In the genomic region with DNA sequence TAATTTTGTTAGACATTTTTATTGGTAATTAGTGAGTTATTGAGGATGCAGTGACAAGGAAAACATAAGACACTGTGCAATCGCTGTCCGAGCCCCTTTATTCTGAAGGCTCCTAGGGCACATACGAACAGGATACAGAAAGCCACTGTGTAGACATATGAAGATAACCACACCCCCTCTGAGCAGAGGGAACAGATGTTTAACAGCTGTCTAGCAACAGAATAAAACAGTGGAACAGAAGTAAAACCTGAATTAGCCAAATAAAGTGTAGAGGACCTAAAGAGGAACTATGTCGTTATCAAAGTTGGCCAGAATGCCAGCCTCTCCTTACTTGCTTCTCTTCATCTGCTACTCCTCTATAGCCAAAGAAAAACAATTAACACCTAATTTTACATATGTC, we compare ENCODE assay signal across 8 cellular contexts. TPM values are rescaled to one million over a fixed set of nuclear protein-coding genes. Genes with fewer than 3 reads are reported as not detected.
DNase-seq lines count a peak whose midpoint lies in the region; ATAC-seq and TF ChIP-seq lines count a peak whose summit lies in the region.

No MANE protein-coding gene starts in this region.

- H3K9me3 Mint-ChIP-seq in activated T-cell treated with anti-CD3 and anti-CD28 coated beads, Interleukin-2, amount 50 U/mL, for 24 hours: no peaks in the 10 kb centered on the region

- POLR2A ChIA-PET in IMR-90 (lab: Charles Lee; ENCODE audit: unreplicated experiment): no interaction called here

- H3K27ac Mint-ChIP-seq in activated T-cell treated with anti-CD3 and anti-CD28 coated beads, Interleukin-2, amount 50 U/mL, for 24 hours: no peak overlapping the region

- in situ Hi-C loops in IMR-90 (cut with MboI; ENCODE audit: low sequenced_read_pairs): no loop called here

- peak overlapping the region; percentile 77 for H3K4me2 ChIP-seq in IMR-90 (ENCODE audit: low read depth, low read length)

- H2AK9ac ChIP-seq in IMR-90 (replicated peaks; ENCODE audit: low read depth, low read length, poor library complexity): no peak overlapping the region

- BruUV-seq in IMR-90 (replicated peaks; lab: Mats Ljungman, UMichigan): no TSS peak

- peaks cover 28% of the 10 kb centered on the region for H3K27me3 Mint-ChIP-seq in activated T-cell treated with anti-CD3 and anti-CD28 coated beads, Interleukin-2, amount 50 U/mL, for 24 hours

- peaks cover 14% of the 10 kb centered on the region; the same call in 1 of the 2 replicates for H4K20me1 ChIP-seq in IMR-90 (ENCODE audit: insufficient read depth, low read length)

- no peak for TF ChIP-seq POLR2A in IMR-90 (IDR thresholded peaks at IDR 0.05; ENCODE audit: low read depth, low read length)

- H2BK15ac ChIP-seq in IMR-90 (ENCODE audit: low read depth, low read length): no peak overlapping the region

- no peak overlapping the region for H4K5ac ChIP-seq in IMR-90 (ENCODE audit: low read depth, low read length)

- WGBS in IMR-90 (ENCODE audit: extremely low coverage in 2 of 2, insufficient read length in 1 of 2), 2 experiments: no CpG with 5 or more reads among the region's 4 CpGs

- H3K4me3 ChIP-seq in IMR-90 (ENCODE audit: insufficient read depth, low read depth, low read length): no peak overlapping the region

- no peak overlapping the region for H3K4ac ChIP-seq in IMR-90 (ENCODE audit: low read depth, low read length)

- H2BK120ac ChIP-seq in IMR-90 (ENCODE audit: low read depth, low read length): no peak overlapping the region

- CTCF ChIA-PET in IMR-90 (lab: Yijun Ruan, JAX): no interaction called here

- ATAC-seq in GM19438 (IDR thresholded peaks at IDR 0.05; ENCODE audit: low read depth, unreplicated experiment): peak; percentile 89
- peak; percentile 54; the same call in 1 of the 2 replicates for ATAC-seq in IMR-90 (ENCODE audit: low read depth)
- ATAC-seq in esophagus mucosa: peak; percentile 35
- peak; percentile 81 for ATAC-seq in sciatic nerve

- H3K9me3 ChIP-seq in IMR-90 (ENCODE audit: control insufficient read depth, insufficient read depth, low read length): no peaks in the 10 kb centered on the region

- dilution Hi-C loops in IMR-90 (cut with HindIII; ENCODE audit: low sequenced_read_pairs, unreplicated experiment): no loop called here

- no peak overlapping the region for H3K9ac ChIP-seq in IMR-90 (ENCODE audit: low read depth, low read length)

- peaks cover 6% of the 10 kb centered on the region; the same call in 1 of the 2 replicates for H3K9me1 ChIP-seq in IMR-90 (ENCODE audit: insufficient read depth, low read length)

- H3K23ac ChIP-seq in IMR-90 (ENCODE audit: low read depth, low read length): no peak overlapping the region

- DNase-seq in AG08395 (ENCODE audit: low spot score) (peak; percentile 54), IMR-90 (peak; percentile 74), sciatic nerve (ENCODE audit: low spot score) (no peak), NCI-H1105 (lab: John Stamatoyannopoulos, UW) (no peak)
- DNase-seq in activated T-cell treated with anti-CD3 and anti-CD28 coated beads, Interleukin-2, amount 50 U/mL, for 48 hours: no peak
- DNase-seq in activated T-cell treated with anti-CD3 and anti-CD28 coated beads, Interleukin-2, amount 50 U/mL, for 24 hours: no peak

- H4K91ac ChIP-seq in IMR-90 (ENCODE audit: insufficient read depth, low read depth, low read length): no peak overlapping the region

- H3K14ac ChIP-seq in IMR-90 (replicated peaks; ENCODE audit: low read depth, low read length): no peak overlapping the region

- H2AK5ac ChIP-seq in IMR-90 (ENCODE audit: low read depth, low read length): no peak overlapping the region

- H2BK20ac ChIP-seq in IMR-90 (ENCODE audit: low read depth, low read length): no peak overlapping the region

- no peaks in the 10 kb centered on the region for H3K36me3 ChIP-seq in IMR-90 (ENCODE audit: control insufficient read depth, insufficient read depth, low read length)

- peak overlapping the region; percentile 66; the same call in 1 of the 2 replicates for H3K27ac ChIP-seq in IMR-90 (ENCODE audit: insufficient read depth, low read length)

- no peak for TF ChIP-seq RAD21 in IMR-90 (IDR thresholded peaks at IDR 0.05; ENCODE audit: low read length)

- intact Hi-C loops in IMR-90 (cut with micrococcal nuclease) (no loop called here), sciatic nerve (cut with DNase I) (no loop called here)

- H3K4me3 Mint-ChIP-seq in activated T-cell treated with anti-CD3 and anti-CD28 coated beads, Interleukin-2, amount 50 U/mL, for 24 hours: no peak overlapping the region

- no peak for TF ChIP-seq CTCF in IMR-90 (conservative IDR thresholded peaks at IDR 0.05; ENCODE audit: low read depth, low read length)

- H3K56ac ChIP-seq in IMR-90 (ENCODE audit: extremely low read depth, insufficient read depth, low read length): no peak overlapping the region

- H3K18ac ChIP-seq in IMR-90 (ENCODE audit: low read depth, low read length): peak overlapping the region; percentile 76; the same call in 1 of the 2 replicates

- no peak overlapping the region for H4K8ac ChIP-seq in IMR-90 (ENCODE audit: low read depth in 2 of 2, low read length in 2 of 2)

- peaks cover 32% of the 10 kb centered on the region for H3K4me1 Mint-ChIP-seq in activated T-cell treated with anti-CD3 and anti-CD28 coated beads, Interleukin-2, amount 50 U/mL, for 24 hours (ENCODE audit: low read depth)

- H3K4me1 ChIP-seq in IMR-90 (ENCODE audit: control insufficient read depth, insufficient read depth, low read length): peaks cover 22% of the 10 kb centered on the region

- H3K36me3 Mint-ChIP-seq in activated T-cell treated with anti-CD3 and anti-CD28 coated beads, Interleukin-2, amount 50 U/mL, for 24 hours (ENCODE audit: low read depth): no peaks in the 10 kb centered on the region

- no peak overlapping the region for H2AFZ ChIP-seq in IMR-90 (replicated peaks; ENCODE audit: low read length, poor library complexity)

- no peaks in the 10 kb centered on the region for H3K27me3 ChIP-seq in IMR-90 (ENCODE audit: control insufficient read depth, insufficient read depth, low read length)

- H3K79me1 ChIP-seq in IMR-90 (ENCODE audit: low read depth in 1 of 2, low read length in 2 of 2): peaks cover 20 to 72% of the 10 kb centered on the region in 2 experiments

- H2BK5ac ChIP-seq in IMR-90 (ENCODE audit: low read depth, low read length, poor library complexity, severe bottlenecking): no peak overlapping the region

TF ChIP-seq in IMR-90, 13 proteins besides CTCF, POLR2A, EP300 and RAD21:
- TF ChIP-seq SMC3 (IDR thresholded peaks at IDR 0.05; ENCODE audit: low read depth, low read length) (no peak), FOS (IDR thresholded peaks at IDR 0.05; ENCODE audit: low read depth, low read length) (no peak), CEBPB (IDR thresholded peaks at IDR 0.05; ENCODE audit: low read depth, low read length) (no peak), MAZ (IDR thresholded peaks at IDR 0.05; ENCODE audit: borderline replicate concordance, low read depth, low read length) (no peak), NFE2L2 (IDR thresholded peaks at IDR 0.05; ENCODE audit: low read depth, low read length) (no peak), MAFK (IDR thresholded peaks at IDR 0.05; ENCODE audit: low read depth, low read length) (no peak), CHD1 (IDR thresholded peaks at IDR 0.05; ENCODE audit: low read depth, low read length) (no peak)
- TF ChIP-seq, protein P1, sequence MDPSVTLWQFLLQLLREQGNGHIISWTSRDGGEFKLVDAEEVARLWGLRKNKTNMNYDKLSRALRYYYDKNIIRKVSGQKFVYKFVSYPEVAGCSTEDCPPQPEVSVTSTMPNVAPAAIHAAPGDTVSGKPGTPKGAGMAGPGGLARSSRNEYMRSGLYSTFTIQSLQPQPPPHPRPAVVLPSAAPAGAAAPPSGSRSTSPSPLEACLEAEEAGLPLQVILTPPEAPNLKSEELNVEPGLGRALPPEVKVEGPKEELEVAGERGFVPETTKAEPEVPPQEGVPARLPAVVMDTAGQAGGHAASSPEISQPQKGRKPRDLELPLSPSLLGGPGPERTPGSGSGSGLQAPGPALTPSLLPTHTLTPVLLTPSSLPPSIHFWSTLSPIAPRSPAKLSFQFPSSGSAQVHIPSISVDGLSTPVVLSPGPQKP (IDR thresholded peaks at IDR 0.05; ENCODE audit: borderline replicate concordance, low read depth, low read length): no peak

RNA-seq across cellular contexts. Expression of a gene that starts 43.6 kb away (rescaled TPM):
- total RNA-seq in IMR-90 (2012; rRNA removed) (14.2 TPM in 2 replicates), esophagus mucosa (7.9 TPM), sciatic nerve (56.9 TPM)
- polyA plus RNA-seq in IMR-90 (2012; rRNA removed): 34.5 and 34.8 TPM in 2 replicates
- 13.5 and 24.2 TPM in 2 replicates for polyA plus RNA-seq in IMR-90 (2012; cell fraction: cytosol; rRNA removed)
- 74.6 and 95.8 TPM in 2 replicates for polyA plus RNA-seq in IMR-90 (2012; cell fraction: nucleus; rRNA removed; ENCODE audit: low replicate concordance)

Comparison
In these comparisons a context has a peak if more than half of its experiments do, and no peak if none do; other contexts are left out.
1. DNase-seq: peak in AG08395 (single experiment) and IMR-90 (single experiment); none in sciatic nerve (single experiment), activated T-cell treated with anti-CD3 and anti-CD28 coated beads, Interleukin-2, amount 50 U/mL, for 48 hours (0 of 2), activated T-cell treated with anti-CD3 and anti-CD28 coated beads, Interleukin-2, amount 50 U/mL, for 24 hours (single experiment) and NCI-H1105 (single experiment).
2. ATAC-seq: peak in every context shown above with its lines; median percentile 89 in GM19438; 81 in sciatic nerve; 54 in IMR-90; 35 in esophagus mucosa.